Comparison of ENCODE assay signal across 10 cellular contexts in genomic region chr1:1283821-1284220, GRCh38. TPM values are rescaled to one million over a fixed set of nuclear protein-coding genes. Genes with fewer than 3 reads are reported as not detected.
DNase-seq lines count a peak whose midpoint lies in the region; ATAC-seq and TF ChIP-seq lines count a peak whose summit lies in the region.
"Had no signal": no experiment of that assay in that cellular context is flagged by ENCODE, and none has a peak within 500 bp of the region (broad histone marks: within the 10 kb centered on the region; RNA-seq: fewer than 3 reads in every experiment).

No MANE protein-coding gene starts in this region.

- no peaks in the 10 kb centered on the region for H3K9me3 Mint-ChIP-seq in Caco-2 (ENCODE audit: unreplicated experiment)
- H3K9me3 Mint-ChIP-seq: activated naive CD8-positive, alpha-beta T cell treated with anti-CD3 and anti-CD28 coated beads, Interleukin-2, amount 50 U/mL, for 24 hours had no signal

- H3K27me3 ChIP-seq in IMR-90 (ENCODE audit: control insufficient read depth, insufficient read depth, low read length) (no peaks in the 10 kb centered on the region), Caco-2 (replicated peaks; ENCODE audit: control insufficient read depth, insufficient read depth, low read length) (no peaks in the 10 kb centered on the region)

- no peak overlapping the region for H3K27ac Mint-ChIP-seq in Caco-2 (ENCODE audit: unreplicated experiment)
- H3K27ac Mint-ChIP-seq: activated naive CD8-positive, alpha-beta T cell treated with anti-CD3 and anti-CD28 coated beads, Interleukin-2, amount 50 U/mL, for 24 hours had no signal

- H3K14ac ChIP-seq in IMR-90 (replicated peaks; ENCODE audit: low read depth, low read length): no peak overlapping the region

- H3K4ac ChIP-seq in IMR-90 (ENCODE audit: low read depth, low read length): no peak overlapping the region

- DNase-seq in EH (ENCODE audit: low read depth) (peak; percentile 28), IMR-90 (no peak), germinal center (ENCODE audit: low spot score) (peak; percentile 41), AML-193 (lab: John Stamatoyannopoulos, UW) (no peak), Caco-2 (no peak), NCI-H146 treated with DMSO at 0.1 percent for 48 hours (lab: John Stamatoyannopoulos, UW; ENCODE audit: unreplicated experiment) (no peak)
- DNase-seq: activated CD4-positive, CD25-positive, alpha-beta regulatory T cell; activated naive CD8-positive, alpha-beta T cell treated with anti-CD3 and anti-CD28 coated beads, Interleukin-2, amount 50 U/mL, for 24 hours had no signal

- no peaks in the 10 kb centered on the region for H3K36me3 Mint-ChIP-seq in Caco-2 (ENCODE audit: insufficient read depth, unreplicated experiment)

- no peak overlapping the region for H3K56ac ChIP-seq in IMR-90 (ENCODE audit: extremely low read depth, insufficient read depth, low read length)

- H2BK120ac ChIP-seq in IMR-90 (ENCODE audit: low read depth, low read length): no peak overlapping the region

- H4K5ac ChIP-seq in IMR-90 (ENCODE audit: low read depth, low read length): no peak overlapping the region

- in situ Hi-C loops in IMR-90 (cut with MboI; ENCODE audit: low sequenced_read_pairs): no loop called here

- TF ChIP-seq RAD21 in IMR-90 (IDR thresholded peaks at IDR 0.05; ENCODE audit: low read length): no peak

- H3K4me3 ChIP-seq in IMR-90 (ENCODE audit: insufficient read depth, low read depth, low read length) (no peak overlapping the region), Caco-2 (ENCODE audit: low read depth, low read length) (no peak overlapping the region)

- no peak overlapping the region for H3K27ac ChIP-seq in IMR-90 (ENCODE audit: insufficient read depth, low read length)

- no peak overlapping the region for H3K9ac ChIP-seq in IMR-90 (ENCODE audit: low read depth, low read length)

- H3K4me1 ChIP-seq in IMR-90 (ENCODE audit: control insufficient read depth, insufficient read depth, low read length) (peaks cover 6% of the 10 kb centered on the region; the same call in 1 of the 2 replicates), Caco-2 (no peaks in the 10 kb centered on the region)

- H2BK5ac ChIP-seq in IMR-90 (ENCODE audit: low read depth, low read length, poor library complexity, severe bottlenecking): no peak overlapping the region

- H3K23ac ChIP-seq in IMR-90 (ENCODE audit: low read depth, low read length): no peak overlapping the region

- CTCF ChIA-PET in IMR-90 (lab: Yijun Ruan, JAX): no interaction called here
- CTCF ChIA-PET in Caco-2 (lab: Charles Lee): no interaction called here

- no peaks in the 10 kb centered on the region; the same call in 1 of the 2 replicates for H4K20me1 ChIP-seq in IMR-90 (ENCODE audit: insufficient read depth, low read length)

- H4K91ac ChIP-seq in IMR-90 (ENCODE audit: insufficient read depth, low read depth, low read length): no peak overlapping the region

- POLR2A ChIA-PET in IMR-90 (lab: Charles Lee; ENCODE audit: unreplicated experiment) (no interaction called here), Caco-2 (lab: Charles Lee) (no interaction called here)

- BruUV-seq in IMR-90 (replicated peaks; lab: Mats Ljungman, UMichigan) (no TSS peak), Caco-2 (replicated peaks; lab: Mats Ljungman, UMichigan) (no TSS peak)

- H3K18ac ChIP-seq in IMR-90 (ENCODE audit: low read depth, low read length): no peak overlapping the region

- H3K36me3 ChIP-seq in IMR-90 (ENCODE audit: control insufficient read depth, insufficient read depth, low read length): no peaks in the 10 kb centered on the region
- H3K36me3 ChIP-seq in Caco-2 (ENCODE audit: control insufficient read depth, insufficient read depth, low read length): no peaks in the 10 kb centered on the region

- intact Hi-C loops in IMR-90 (cut with micrococcal nuclease) (no loop called here), Caco-2 (cut with micrococcal nuclease; ENCODE audit: unreplicated experiment) (no loop called here)

- peaks cover 4% of the 10 kb centered on the region; the same call in 1 of the 2 replicates for H3K9me1 ChIP-seq in IMR-90 (ENCODE audit: insufficient read depth, low read length)

- no peaks in the 10 kb centered on the region for H3K79me1 ChIP-seq in IMR-90 (ENCODE audit: low read depth in 1 of 2, low read length in 2 of 2)

- no peak overlapping the region for H2AK5ac ChIP-seq in IMR-90 (ENCODE audit: low read depth, low read length)

- TF ChIP-seq CTCF in IMR-90 (conservative IDR thresholded peaks at IDR 0.05; ENCODE audit: low read depth, low read length) (peak; percentile 11; the same call in 1 of the 2 replicates), Caco-2 (IDR thresholded peaks at IDR 0.05; ENCODE audit: insufficient read depth in 1 of 2, low read depth in 1 of 2, low read length in 1 of 2, severe bottlenecking in 1 of 2, unreplicated experiment in 1 of 2) (no peak)

- H4K8ac ChIP-seq in IMR-90 (ENCODE audit: low read depth in 2 of 2, low read length in 2 of 2): no peak overlapping the region

- H2BK15ac ChIP-seq in IMR-90 (ENCODE audit: low read depth, low read length): no peak overlapping the region

- peak overlapping the region; percentile 61 for H2AK9ac ChIP-seq in IMR-90 (replicated peaks; ENCODE audit: low read depth, low read length, poor library complexity)

- dilution Hi-C loops in IMR-90 (cut with HindIII; ENCODE audit: low sequenced_read_pairs, unreplicated experiment): no loop called here

- H3K27me3 Mint-ChIP-seq in Caco-2 (ENCODE audit: insufficient read depth, unreplicated experiment): no peaks in the 10 kb centered on the region
- H3K27me3 Mint-ChIP-seq: activated naive CD8-positive, alpha-beta T cell treated with anti-CD3 and anti-CD28 coated beads, Interleukin-2, amount 50 U/mL, for 24 hours; progenitor cell of endocrine pancreas had no signal

- no peaks in the 10 kb centered on the region for H3K4me1 Mint-ChIP-seq in Caco-2 (ENCODE audit: low read depth, unreplicated experiment)
- H3K4me1 Mint-ChIP-seq: activated naive CD8-positive, alpha-beta T cell treated with anti-CD3 and anti-CD28 coated beads, Interleukin-2, amount 50 U/mL, for 24 hours had no signal

- H3K9me3 ChIP-seq in IMR-90 (ENCODE audit: control insufficient read depth, insufficient read depth, low read length) (no peaks in the 10 kb centered on the region), Caco-2 (no peaks in the 10 kb centered on the region)

- H3K4me2 ChIP-seq in IMR-90 (ENCODE audit: low read depth, low read length): no peak overlapping the region

- no peak overlapping the region for H2AFZ ChIP-seq in IMR-90 (replicated peaks; ENCODE audit: low read length, poor library complexity)

- no peak for TF ChIP-seq POLR2A in IMR-90 (IDR thresholded peaks at IDR 0.05; ENCODE audit: low read depth, low read length)

- H3K4me3 Mint-ChIP-seq in Caco-2 (ENCODE audit: unreplicated experiment): no peak overlapping the region
- H3K4me3 Mint-ChIP-seq: activated naive CD8-positive, alpha-beta T cell treated with anti-CD3 and anti-CD28 coated beads, Interleukin-2, amount 50 U/mL, for 24 hours had no signal

- H2BK20ac ChIP-seq in IMR-90 (ENCODE audit: low read depth, low read length): no peak overlapping the region

- ATAC-seq in IMR-90 (ENCODE audit: low read depth): no peak
- ATAC-seq: activated naive CD8-positive, alpha-beta T cell treated with anti-CD3 and anti-CD28 coated beads, Interleukin-2, amount 50 U/mL, for 24 hours; left lobe of liver had no signal

- WGBS in IMR-90 (ENCODE audit: extremely low coverage in 2 of 2, insufficient read length in 1 of 2), 2 experiments: 14% methylated on average over 1 of the region's 9 CpGs; no CpG with 5 or more reads in 1 of the 2 experiments

TF ChIP-seq in IMR-90, 13 proteins besides CTCF, POLR2A, EP300 and RAD21 (continues in another document):
- TF ChIP-seq USF2 (IDR thresholded peaks at IDR 0.05; ENCODE audit: low read depth, low read length) (no peak), CHD1 (IDR thresholded peaks at IDR 0.05; ENCODE audit: low read depth, low read length) (no peak)

RNA-seq across cellular contexts. Expression of gene SCNN1D, which starts 3.6 kb away (rescaled TPM):
- 0.18 and 0.28 TPM in 2 replicates for total RNA-seq in IMR-90 (2012; rRNA removed)
- polyA plus RNA-seq in IMR-90 (2012; rRNA removed): 3.7 and 4.4 TPM in 2 replicates
- polyA plus RNA-seq in IMR-90 (2012; cell fraction: cytosol; rRNA removed): 1.7 and 3.1 TPM in 2 replicates
- 45.3 and 115 TPM in 2 replicates for polyA plus RNA-seq in IMR-90 (2012; cell fraction: nucleus; rRNA removed; ENCODE audit: low replicate concordance)
- 1.0 and 2.8 TPM in 2 replicates for total RNA-seq in Caco-2 (2022)

RNA-seq across cellular contexts. Expression of gene UBE2J2, which starts 10.2 kb away (rescaled TPM):
- total RNA-seq in IMR-90 (2012; rRNA removed): 20.3 and 20.6 TPM in 2 replicates
- polyA plus RNA-seq in IMR-90 (2012; rRNA removed): 62.3 and 67.5 TPM in 2 replicates
- 55.5 and 69.4 TPM in 2 replicates for polyA plus RNA-seq in IMR-90 (2012; cell fraction: cytosol; rRNA removed)
- polyA plus RNA-seq in IMR-90 (2012; cell fraction: nucleus; rRNA removed; ENCODE audit: low replicate concordance): 93.5 and 102 TPM in 2 replicates
- total RNA-seq in Caco-2 (2022): 57.2 and 62.7 TPM in 2 replicates

RNA-seq across cellular contexts. Expression of gene ACAP3, which starts 23.9 kb away (rescaled TPM):
- total RNA-seq in IMR-90 (2012; rRNA removed) (13.3 and 15.3 TPM in 2 replicates), Caco-2 (2022) (46.6 and 48.5 TPM in 2 replicates)
- 58.2 and 75.2 TPM in 2 replicates for polyA plus RNA-seq in IMR-90 (2012; rRNA removed)
- polyA plus RNA-seq in IMR-90 (2012; cell fraction: cytosol; rRNA removed): 27.8 and 31.6 TPM in 2 replicates
- polyA plus RNA-seq in IMR-90 (2012; cell fraction: nucleus; rRNA removed; ENCODE audit: low replicate concordance): 477 and 1,309 TPM in 2 replicates

RNA-seq across cellular contexts. Expression of gene PUSL1, which starts 24.6 kb away (rescaled TPM):
- total RNA-seq in IMR-90 (2012; rRNA removed) (10.9 and 13.3 TPM in 2 replicates), Caco-2 (2022) (39.8 and 43.8 TPM in 2 replicates)
- 33.0 and 43.6 TPM in 2 replicates for polyA plus RNA-seq in IMR-90 (2012; rRNA removed)
- polyA plus RNA-seq in IMR-90 (2012; cell fraction: cytosol; rRNA removed): 26.4 and 45.6 TPM in 2 replicates
- 34.1 and 86.3 TPM in 2 replicates for polyA plus RNA-seq in IMR-90 (2012; cell fraction: nucleus; rRNA removed; ENCODE audit: low replicate concordance)

RNA-seq across cellular contexts. Expression of gene C1QTNF12, which starts 37.3 kb away (rescaled TPM):
- total RNA-seq in IMR-90 (2012; rRNA removed): 0.36 TPM in 1 of 2 replicates, not detected in the other
- polyA plus RNA-seq in IMR-90 (2012; rRNA removed): 1.1 and 2.6 TPM in 2 replicates
- polyA plus RNA-seq in IMR-90 (2012; cell fraction: cytosol; rRNA removed): 0.65 and 0.84 TPM in 2 replicates
- polyA plus RNA-seq in IMR-90 (2012; cell fraction: nucleus; rRNA removed; ENCODE audit: low replicate concordance): 8.4 and 27.4 TPM in 2 replicates
- total RNA-seq in Caco-2 (2022): 3.4 and 3.7 TPM in 2 replicates

Comparison
In these comparisons a context has a peak if more than half of its experiments do, and no peak if none do; other contexts are left out.
1. DNase-seq: peak in EH (single experiment) and germinal center (single experiment); none in IMR-90 (single experiment), AML-193 (0 of 2), Caco-2 (0 of 2) and NCI-H146 treated with DMSO at 0.1 percent for 48 hours (single experiment).